ENCODE assay signal across 20 cellular contexts in genomic region chr6:128572286-128572685, GRCh38. TPM values are rescaled to one million over a fixed set of nuclear protein-coding genes. Genes with fewer than 3 reads are reported as not detected.
A peak's percentile ranks its signal among the peaks of the same experiment; 100 is the strongest.
DNase-seq lines count a peak whose midpoint lies in the region; FAIRE-seq and TF ChIP-seq lines count a peak whose summit lies in the region.
"Had no signal": no experiment of that assay in that cellular context is flagged by ENCODE, and none has a peak within 500 bp of the region (broad histone marks: within the 10 kb centered on the region; RNA-seq: fewer than 3 reads in every experiment).

No MANE protein-coding gene starts in this region.

- FAIRE-seq in keratinocyte (lab: Jason Lieb, UNC), result peak; percentile 23
- FAIRE-seq: A549, K562 had no signal

- H3K4me3 ChIP-seq in keratinocyte (ENCODE audit: control insufficient read depth in 2 of 3, extremely low read depth in 1 of 3, insufficient read depth in 2 of 3, low read depth in 1 of 3, low read length in 3 of 3), result no peak overlapping the region
- H3K4me3 ChIP-seq in suprapubic skin, result no peak overlapping the region
- H3K4me3 ChIP-seq: A549; BLaER1 treated with 17β-estradiol and CSF1 and Interleukin-3, amounts not matched to agents 10 nM and 100 nM; HAP-1; K562; SJCRH30 had no signal

- H3K36me3 ChIP-seq in keratinocyte (ENCODE audit: control insufficient read depth in 2 of 2, extremely low read depth in 1 of 2, insufficient read depth in 2 of 2, low read length in 2 of 2) (no peaks in the 10 kb centered on the region), suprapubic skin (no peaks in the 10 kb centered on the region)
- H3K36me3 ChIP-seq: BLaER1 treated with 17β-estradiol and CSF1 and Interleukin-3, amounts not matched to agents 10 nM and 100 nM; HAP-1; SJCRH30 had no signal

- no peak for TF ChIP-seq POLR2A in suprapubic skin (IDR thresholded peaks at IDR 0.05)

- H2AFZ ChIP-seq in keratinocyte (ENCODE audit: control insufficient read depth, low read length), result no peak overlapping the region

- no peaks in the 10 kb centered on the region for H3K9me1 ChIP-seq in keratinocyte (ENCODE audit: control insufficient read depth, extremely low read depth, insufficient read depth, low read length)

- no peaks in the 10 kb centered on the region for H3K79me2 ChIP-seq in keratinocyte (ENCODE audit: control insufficient read depth, insufficient read depth, low read length)

- H4K20me1 ChIP-seq in keratinocyte (ENCODE audit: control insufficient read depth, extremely low read depth, insufficient read depth, low read length), result no peaks in the 10 kb centered on the region
- H4K20me1 ChIP-seq: BLaER1 treated with 17β-estradiol and CSF1 and Interleukin-3, amounts not matched to agents 10 nM and 100 nM had no signal

- no peaks in the 10 kb centered on the region; the same call in 1 of the 2 replicates for H3K27me3 Mint-ChIP-seq in HFFc6 (ENCODE audit: insufficient read depth)
- H3K27me3 Mint-ChIP-seq in chondrocyte (ENCODE audit: low read depth), result no peaks in the 10 kb centered on the region

- TF ChIP-seq CTCF in HFFc6 (IDR thresholded peaks at IDR 0.05) (no peak), chondrocyte (IDR thresholded peaks at IDR 0.05) (no peak), keratinocyte (optimal IDR thresholded peaks at IDR 0.05 in 1 of 3, IDR thresholded peaks at IDR 0.05 in 1 of 3, conservative IDR thresholded peaks at IDR 0.05 in 1 of 3; ENCODE audit: extremely low read depth in 1 of 3, insufficient read depth in 2 of 3, low read length in 3 of 3) (no peak), suprapubic skin (IDR thresholded peaks at IDR 0.05) (no peak)

- no peak for TF ChIP-seq EP300 in suprapubic skin (IDR thresholded peaks at IDR 0.05)

- 0 out of 2 replicates have a peak overlapping the region, but pooled peaks have one; percentile 28 for H3K27ac Mint-ChIP-seq in HFFc6
- H3K27ac Mint-ChIP-seq in chondrocyte (ENCODE audit: unreplicated experiment), result peak overlapping the region; percentile 51

- H3K4me1 Mint-ChIP-seq in HFFc6 (ENCODE audit: low read depth), result peaks cover 69% of the 10 kb centered on the region
- H3K4me1 Mint-ChIP-seq in chondrocyte (ENCODE audit: low read depth), result peaks cover 39% of the 10 kb centered on the region

- H3K4me2 ChIP-seq in keratinocyte (ENCODE audit: control insufficient read depth, extremely low read depth, insufficient read depth, low read depth, low read length), result no peak overlapping the region
- H3K4me2 ChIP-seq: A549; BLaER1 treated with 17β-estradiol and CSF1 and Interleukin-3, amounts not matched to agents 10 nM and 100 nM had no signal

- no peaks in the 10 kb centered on the region for H3K27me3 ChIP-seq in keratinocyte (ENCODE audit: control insufficient read depth, extremely low read depth, insufficient read depth, low read length)
- H3K27me3 ChIP-seq in suprapubic skin, result no peaks in the 10 kb centered on the region
- H3K27me3 ChIP-seq: BLaER1 treated with 17β-estradiol and CSF1 and Interleukin-3, amounts not matched to agents 10 nM and 100 nM; SJCRH30 had no signal

- no peak overlapping the region for H3K27ac ChIP-seq in keratinocyte (ENCODE audit: control insufficient read depth, insufficient read depth, low read length)
- H3K27ac ChIP-seq in suprapubic skin, result no peak overlapping the region
- H3K27ac ChIP-seq: BLaER1 treated with 17β-estradiol and CSF1 and Interleukin-3, amounts not matched to agents 10 nM and 100 nM; SJCRH30 had no signal

- WGBS in suprapubic skin, result 50% methylated on average over 1 of the region's 1 CpG

- H3K9me3 Mint-ChIP-seq in HFFc6, result no peaks in the 10 kb centered on the region
- peaks cover 2% of the 10 kb centered on the region for H3K9me3 Mint-ChIP-seq in chondrocyte (ENCODE audit: low read depth)

- H3K36me3 Mint-ChIP-seq in HFFc6 (ENCODE audit: low read depth) (no peaks in the 10 kb centered on the region), chondrocyte (ENCODE audit: low read depth) (no peaks in the 10 kb centered on the region)

- H3K9ac ChIP-seq in keratinocyte (ENCODE audit: control insufficient read depth, extremely low read depth, insufficient read depth, low read length), result no peak overlapping the region
- H3K9ac ChIP-seq: BLaER1 treated with 17β-estradiol and CSF1 and Interleukin-3, amounts not matched to agents 10 nM and 100 nM had no signal

- H3K4me3 Mint-ChIP-seq in HFFc6, result no peak overlapping the region
- H3K4me3 Mint-ChIP-seq in chondrocyte (ENCODE audit: unreplicated experiment), result no peak overlapping the region

- H3K9me3 ChIP-seq in keratinocyte (ENCODE audit: control insufficient read depth, low read depth, low read length), result no peaks in the 10 kb centered on the region
- H3K9me3 ChIP-seq in suprapubic skin, result no peaks in the 10 kb centered on the region
- H3K9me3 ChIP-seq: A549; BLaER1 treated with 17β-estradiol and CSF1 and Interleukin-3, amounts not matched to agents 10 nM and 100 nM; HAP-1; SJCRH30 had no signal

- peak; percentile 4 for DNase-seq in Daoy (ENCODE audit: low read depth)
- no peak for DNase-seq in HFFc6
- DNase-seq in chondrocyte (ENCODE audit: low spot score), result no peak
- DNase-seq in keratinocyte (ENCODE audit: low read depth, low spot score), result no peak
- DNase-seq in C1 segment of cervical spinal cord (lab: John Stamatoyannopoulos, UW), result no peak
- no peak for DNase-seq in suprapubic skin (ENCODE audit: low spot score in 2 of 2)
- DNase-seq in COLO668 (lab: John Stamatoyannopoulos, UW; ENCODE audit: unreplicated experiment), result no peak
- no peak for DNase-seq in KG1 (lab: John Stamatoyannopoulos, UW)
- DNase-seq: DMS79, GDM1, MV-4-11, NCI-H1417 treated with DMSO at 0.1 percent for 48 hours, NCI-H187 treated with DMSO at 0.1 percent for 48 hours, NCI-H226, NCI-H524 treated with DMSO at 0.1 percent for 48 hours had no signal

- H3K4me1 ChIP-seq in keratinocyte (ENCODE audit: control insufficient read depth, extremely low read depth, insufficient read depth, low read length) (peaks cover 32% of the 10 kb centered on the region), suprapubic skin (peaks cover 8% of the 10 kb centered on the region)

- dilution Hi-C loops in keratinocyte (cut with MboI; ENCODE audit: extremely low pct_ligation_motif_present, low sequenced_read_pairs), result no loop called here

RNA-seq across cellular contexts. Expression of gene PTPRK, which starts 51.9 kb away (rescaled TPM):
- total RNA-seq in Daoy (2014; rRNA removed; shearing (Covaris generic)), result 40.1 and 46.5 TPM in 2 replicates
- total RNA-seq in HFFc6 (2021; fragmentation: NEBNext Ultra II Directional; extraction: Animal tissue kit (Norgen Biotek cat#: 25700)), result 100 to 1,000 TPM in 3 of 6 experiments, 10 to 100 TPM in 3; 92.8 to 104 (median 97.3) TPM
- total RNA-seq in chondrocyte (63.3 to 69.9 TPM (median 67.0 TPM) in 3 replicates), suprapubic skin (10 to 100 TPM; 40.1 to 82.0 (median 57.6) TPM)
- 42.6 to 52.7 TPM (median 50.4 TPM) in 3 replicates for polyA plus RNA-seq in keratinocyte
- 24.3 TPM for polyA plus RNA-seq in keratinocyte (2011; ENCODE audit: low read depth)
- 18.0 and 29.0 TPM in 2 replicates for polyA plus RNA-seq in keratinocyte (2011; cell fraction: cytosol; rRNA removed)
- 106 and 107 TPM in 2 replicates for polyA plus RNA-seq in keratinocyte (2011; cell fraction: nucleus; rRNA removed)
- 25.9 and 73.3 TPM in 2 replicates for polyA plus RNA-seq in keratinocyte (2012; ENCODE audit: low replicate concordance)
- polyA minus RNA-seq in keratinocyte, result 120 to 188 TPM (median 180 TPM) in 3 replicates
- 51.2 TPM for polyA minus RNA-seq in keratinocyte (2011; cell fraction: cytosol; rRNA and poly(A)+ RNA removed)
- 393 and 711 TPM in 2 replicates for polyA minus RNA-seq in keratinocyte (2011; cell fraction: nucleus; rRNA and poly(A)+ RNA removed)
- polyA plus RNA-seq: K562 had no signal
